11 cellular contexts compared by ENCODE assay signal in genomic region chr3:110413807-110414748, GRCh38.
DNase-seq lines count a peak whose midpoint lies in the region; ATAC-seq and TF ChIP-seq lines count a peak whose summit lies in the region.
"Had no signal": no experiment of that assay in that cellular context is flagged by ENCODE, and none has a peak within 500 bp of the region (broad histone marks: within the 10 kb centered on the region; RNA-seq: fewer than 3 reads in every experiment).

No MANE protein-coding gene starts in this region.

- intact Hi-C loops in HCT116 (cut with micrococcal nuclease) (loop anchor here (10.0 kb wide), 2 partner anchors 401 to 661 kb away; partner anchors contain the start of gene NECTIN3), left ventricle myocardium superior (cut with micrococcal nuclease) (no loop called here)

- H3K9me3 Mint-ChIP-seq in endodermal cell = no peaks in the 10 kb centered on the region

- RAD21 ChIA-PET in HCT116 (lab: Charles Lee; ENCODE audit: low non-redundant PET in 1 of 2, low total read pairs in 2 of 2, uncharacterized antibody in 2 of 2, unreplicated experiment in 2 of 2) = no interaction called here

- H3K4me1 ChIP-seq in HCT116 (ENCODE audit: control insufficient read depth in 1 of 2, insufficient read depth in 2 of 2, low read length in 2 of 2) = peaks cover 28 to 41% of the 10 kb centered on the region in 2 experiments
- no peaks in the 10 kb centered on the region for H3K4me1 ChIP-seq in endodermal cell (ENCODE audit: control insufficient read depth, insufficient read depth, low read length)

- H3K4me2 ChIP-seq in HCT116 (ENCODE audit: low read length) = peak overlapping the region; percentile 57

- H2AFZ ChIP-seq in HCT116 (ENCODE audit: low read depth, low read length, poor library complexity, severe bottlenecking) = peak overlapping the region; percentile 6

- TSS peak; percentile 78 for BruUV-seq in HCT116 (replicated peaks; lab: Mats Ljungman, UMichigan)

- no peak overlapping the region for H3K4me3 ChIP-seq in HCT116 (replicated peaks in 1 of 2; ENCODE audit: low read depth in 1 of 2, low read length in 2 of 2)
- no peak overlapping the region for H3K4me3 ChIP-seq in astrocyte of the cerebellum (ENCODE audit: low read depth, low read length)
- H3K4me3 ChIP-seq in endodermal cell (ENCODE audit: low read length) = no peak overlapping the region
- H3K4me3 ChIP-seq: cardiac muscle cell had no signal

- no peaks in the 10 kb centered on the region for H3K27me3 Mint-ChIP-seq in endodermal cell (ENCODE audit: insufficient read depth)

- no peak for TF ChIP-seq CTCF in HCT116 (IDR thresholded peaks at IDR 0.05 in 2 of 3, conservative IDR thresholded peaks at IDR 0.05 in 1 of 3; ENCODE audit: borderline replicate concordance in 1 of 3, insufficient read depth in 1 of 3, low read depth in 2 of 3, low read length in 2 of 3)
- no peak for TF ChIP-seq CTCF in astrocyte of the cerebellum (IDR thresholded peaks at IDR 0.05; ENCODE audit: low read depth, low read length, missing control alignments)
- no peak for TF ChIP-seq CTCF in endodermal cell (conservative IDR thresholded peaks at IDR 0.05)

- H3K9me3 ChIP-seq in HCT116 (ENCODE audit: control insufficient read depth in 1 of 2, insufficient read depth in 1 of 2, low read depth in 1 of 2, low read length in 2 of 2) (no peaks in the 10 kb centered on the region), endodermal cell (ENCODE audit: control insufficient read depth, low read length) (no peaks in the 10 kb centered on the region)
- H3K9me3 ChIP-seq: neutrophil had no signal

- CTCF ChIA-PET in HCT116 (lab: Charles Lee) = no interaction called here

- H3K27me3 ChIP-seq in HCT116 (ENCODE audit: insufficient read depth, low read length) (no peaks in the 10 kb centered on the region), endodermal cell (ENCODE audit: control insufficient read depth, insufficient read depth, low read length, poor library complexity, severe bottlenecking) (no peaks in the 10 kb centered on the region)
- H3K27me3 ChIP-seq: cardiac muscle cell, neutrophil had no signal

- H3K9ac ChIP-seq in HCT116 (ENCODE audit: low read length) = peak overlapping the region; percentile 30
- H3K9ac ChIP-seq in endodermal cell (ENCODE audit: extremely low read depth, low read length, poor library complexity, severe bottlenecking) = no peak overlapping the region

- in situ Hi-C loops in astrocyte of the cerebellum (cut with HindIII; ENCODE audit: low sequenced_read_pairs) = no loop called here

- peak; percentile 52; the same call in 1 of the 2 replicates for ATAC-seq in HCT116
- peak; percentile 68 for ATAC-seq in left ventricle myocardium superior
- ATAC-seq: activated CD8-positive, alpha-beta memory T cell treated with anti-CD3 and anti-CD28 coated beads, Interleukin-2, amount 10 ng/mL, durations not matched to agents 7 days and 5 days had no signal

- no peaks in the 10 kb centered on the region for H3K79me2 ChIP-seq in HCT116 (ENCODE audit: insufficient read depth, low read length)

- DNase-seq in HCT116 (ENCODE audit: low read depth, low spot score) = no peak
- peak; percentile 68 for DNase-seq in astrocyte of the cerebellum (ENCODE audit: low read depth)
- DNase-seq in left ventricle myocardium superior = no peak
- peak; percentile 36 for DNase-seq in smooth muscle cell of the brain vasculature (ENCODE audit: low read depth, low spot score)
- DNase-seq in NOMO-1 treated with dmso at 0.1 percent for 144 hours (lab: John Stamatoyannopoulos, UW; ENCODE audit: unreplicated experiment) = no peak
- DNase-seq in endodermal cell = no peak
- DNase-seq in DMS153 (lab: John Stamatoyannopoulos, UW) = no peak
- DNase-seq in NCI-H1417 (lab: John Stamatoyannopoulos, UW) = no peak
- DNase-seq: activated CD8-positive, alpha-beta memory T cell treated with anti-CD3 and anti-CD28 coated beads, Interleukin-2, amount 10 ng/mL, durations not matched to agents 7 days and 5 days had no signal

- 45 to 57% methylated on average over 2 to 3 of the region's 4 CpGs for WGBS in endodermal cell (ENCODE audit: insufficient coverage in 1 of 2, insufficient read length in 1 of 2), 2 experiments

- no peaks in the 10 kb centered on the region for H3K9me2 ChIP-seq in HCT116 (ENCODE audit: insufficient read depth)

- no peak overlapping the region for H3K27ac Mint-ChIP-seq in endodermal cell
- H3K27ac Mint-ChIP-seq: activated CD8-positive, alpha-beta memory T cell treated with anti-CD3 and anti-CD28 coated beads, Interleukin-2, amount 10 ng/mL, durations not matched to agents 7 days and 5 days had no signal

- H3K36me3 Mint-ChIP-seq in endodermal cell (ENCODE audit: low read depth) = no peaks in the 10 kb centered on the region
- H3K36me3 Mint-ChIP-seq: activated CD8-positive, alpha-beta memory T cell treated with anti-CD3 and anti-CD28 coated beads, Interleukin-2, amount 10 ng/mL, durations not matched to agents 7 days and 5 days had no signal

- no peak for TF ChIP-seq POLR2A in HCT116 (IDR thresholded peaks at IDR 0.05; ENCODE audit: borderline replicate concordance, extremely low read depth, insufficient read depth, insufficient read length)

- peak overlapping the region; percentile 85 for H3K27ac ChIP-seq in HCT116 (ENCODE audit: low read depth, low read length)
- no peak overlapping the region for H3K27ac ChIP-seq in endodermal cell (ENCODE audit: low read depth, low read length)
- H3K27ac ChIP-seq: cardiac muscle cell, neutrophil had no signal

- no peak overlapping the region for H3K4me3 Mint-ChIP-seq in endodermal cell
- H3K4me3 Mint-ChIP-seq: activated CD8-positive, alpha-beta memory T cell treated with anti-CD3 and anti-CD28 coated beads, Interleukin-2, amount 10 ng/mL, durations not matched to agents 7 days and 5 days had no signal

- peaks cover 0 to 13% of the 10 kb centered on the region in 2 experiments; a peak in 1 of 4 replicates for H3K36me3 ChIP-seq in HCT116 (ENCODE audit: control insufficient read depth in 1 of 2, insufficient read depth in 2 of 2, low read length in 2 of 2)
- no peaks in the 10 kb centered on the region for H3K36me3 ChIP-seq in endodermal cell (ENCODE audit: control insufficient read depth, insufficient read depth, low read length)
- H3K36me3 ChIP-seq: cardiac muscle cell, neutrophil had no signal

- TF ChIP-seq RAD21 in HCT116 (IDR thresholded peaks at IDR 0.05; ENCODE audit: low read depth) = no peak

- POLR2A ChIA-PET in HCT116 (lab: Charles Lee) = no interaction called here

- H4K20me1 ChIP-seq in HCT116 (ENCODE audit: insufficient read depth) = no peaks in the 10 kb centered on the region

- H3K4me1 Mint-ChIP-seq in endodermal cell = no peaks in the 10 kb centered on the region
- H3K4me1 Mint-ChIP-seq: activated CD8-positive, alpha-beta memory T cell treated with anti-CD3 and anti-CD28 coated beads, Interleukin-2, amount 10 ng/mL, durations not matched to agents 7 days and 5 days had no signal

TF ChIP-seq in HCT116, 20 proteins besides CTCF, POLR2A, EP300 and RAD21 (continues in another document):
- TF ChIP-seq ZBTB33 (IDR thresholded peaks at IDR 0.05; ENCODE audit: extremely low read depth, insufficient replicate concordance, low read length) (no peak), TCF7L2 (IDR thresholded peaks at IDR 0.05; ENCODE audit: borderline replicate concordance, extremely low read depth, insufficient read depth, insufficient read length) (no peak), ELF1 (IDR thresholded peaks at IDR 0.05; ENCODE audit: borderline replicate concordance, low read depth) (no peak), SP1 (IDR thresholded peaks at IDR 0.05; ENCODE audit: low read depth) (peak; percentile 56), FOSL1 (IDR thresholded peaks at IDR 0.05; ENCODE audit: low read depth) (peak; percentile 75)
- TF ChIP-seq, protein P1, sequence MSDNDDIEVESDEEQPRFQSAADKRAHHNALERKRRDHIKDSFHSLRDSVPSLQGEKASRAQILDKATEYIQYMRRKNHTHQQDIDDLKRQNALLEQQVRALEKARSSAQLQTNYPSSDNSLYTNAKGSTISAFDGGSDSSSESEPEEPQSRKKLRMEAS (IDR thresholded peaks at IDR 0.05) = no peak
- TF ChIP-seq, protein P2, sequence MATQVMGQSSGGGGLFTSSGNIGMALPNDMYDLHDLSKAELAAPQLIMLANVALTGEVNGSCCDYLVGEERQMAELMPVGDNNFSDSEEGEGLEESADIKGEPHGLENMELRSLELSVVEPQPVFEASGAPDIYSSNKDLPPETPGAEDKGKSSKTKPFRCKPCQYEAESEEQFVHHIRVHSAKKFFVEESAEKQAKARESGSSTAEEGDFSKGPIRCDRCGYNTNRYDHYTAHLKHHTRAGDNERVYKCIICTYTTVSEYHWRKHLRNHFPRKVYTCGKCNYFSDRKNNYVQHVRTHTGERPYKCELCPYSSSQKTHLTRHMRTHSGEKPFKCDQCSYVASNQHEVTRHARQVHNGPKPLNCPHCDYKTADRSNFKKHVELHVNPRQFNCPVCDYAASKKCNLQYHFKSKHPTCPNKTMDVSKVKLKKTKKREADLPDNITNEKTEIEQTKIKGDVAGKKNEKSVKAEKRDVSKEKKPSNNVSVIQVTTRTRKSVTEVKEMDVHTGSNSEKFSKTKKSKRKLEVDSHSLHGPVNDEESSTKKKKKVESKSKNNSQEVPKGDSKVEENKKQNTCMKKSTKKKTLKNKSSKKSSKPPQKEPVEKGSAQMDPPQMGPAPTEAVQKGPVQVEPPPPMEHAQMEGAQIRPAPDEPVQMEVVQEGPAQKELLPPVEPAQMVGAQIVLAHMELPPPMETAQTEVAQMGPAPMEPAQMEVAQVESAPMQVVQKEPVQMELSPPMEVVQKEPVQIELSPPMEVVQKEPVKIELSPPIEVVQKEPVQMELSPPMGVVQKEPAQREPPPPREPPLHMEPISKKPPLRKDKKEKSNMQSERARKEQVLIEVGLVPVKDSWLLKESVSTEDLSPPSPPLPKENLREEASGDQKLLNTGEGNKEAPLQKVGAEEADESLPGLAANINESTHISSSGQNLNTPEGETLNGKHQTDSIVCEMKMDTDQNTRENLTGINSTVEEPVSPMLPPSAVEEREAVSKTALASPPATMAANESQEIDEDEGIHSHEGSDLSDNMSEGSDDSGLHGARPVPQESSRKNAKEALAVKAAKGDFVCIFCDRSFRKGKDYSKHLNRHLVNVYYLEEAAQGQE (IDR thresholded peaks at IDR 0.05; ENCODE audit: low read depth) = no peak

Comparison
In these comparisons a context has a peak if more than half of its experiments do, and no peak if none do; other contexts are left out.
1. DNase-seq: peak in astrocyte of the cerebellum (single experiment) and smooth muscle cell of the brain vasculature (single experiment); none in HCT116 (single experiment), left ventricle myocardium superior (single experiment), NOMO-1 treated with dmso at 0.1 percent for 144 hours (single experiment), endodermal cell (single experiment), DMS153 (single experiment) and NCI-H1417 (0 of 3).